8 cellular contexts compared by ENCODE assay signal in the genomic region with DNA sequence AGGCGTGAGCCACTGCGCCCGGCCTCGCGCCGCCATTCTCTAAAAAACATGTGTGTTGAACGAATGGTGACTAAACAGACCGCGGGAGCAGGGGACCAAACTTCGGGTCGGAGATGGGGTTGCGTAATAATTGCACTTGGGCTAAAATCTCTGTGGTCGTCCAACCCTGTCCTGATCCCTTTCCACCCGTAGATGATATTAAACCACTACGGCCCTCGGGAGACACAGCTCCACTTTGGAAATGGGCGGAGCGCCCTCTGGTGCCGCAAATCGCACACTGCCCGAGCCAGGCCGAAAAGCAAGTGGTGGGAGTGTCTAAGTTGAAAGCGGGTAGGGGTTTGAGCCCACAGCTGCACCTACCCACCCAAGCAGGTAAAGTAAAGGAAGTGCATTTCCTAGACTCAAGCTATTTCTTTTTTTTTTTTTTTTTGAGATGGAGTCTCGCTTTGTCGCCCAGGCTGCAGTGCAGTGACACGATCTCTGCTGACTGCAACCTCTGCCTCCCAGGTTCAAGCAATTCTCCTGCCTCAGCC. TPM values are rescaled to one million over a fixed set of nuclear protein-coding genes. Genes with fewer than 3 reads are reported as not detected.
DNase-seq lines count a peak whose midpoint lies in the region; ATAC-seq and TF ChIP-seq lines count a peak whose summit lies in the region.

No MANE protein-coding gene starts in this region.

- peaks cover 0 to 35% of the 10 kb centered on the region in 2 donors for H3K36me3 ChIP-seq in psoas muscle (ENCODE audit: insufficient read depth in 1 of 2, low read depth in 1 of 2)

- no peaks in the 10 kb centered on the region for H3K27me3 ChIP-seq in psoas muscle (ENCODE audit: insufficient read depth in 3 of 3, low read length in 2 of 3)

- no peak overlapping the region for H3K4me3 Mint-ChIP-seq in Calu3 (ENCODE audit: low read depth, unreplicated experiment)
- H3K4me3 Mint-ChIP-seq in activated naive CD4-positive, alpha-beta T cell treated with anti-CD3 and anti-CD28 coated beads, Interleukin-2, amount 10 ng/mL, durations not matched to agents 7 days and 5 days: no peak overlapping the region

- peaks cover 56% of the 10 kb centered on the region for H3K4me1 ChIP-seq in psoas muscle

- CTCF ChIA-PET in Calu3 (lab: Charles Lee): interaction anchor here (0.5 to 2.7 kb wide), 17 partner anchors 18 to 585 kb away, joined by 3 to 19 read pairs (median 4); partner anchors contain the start of gene STAT3
- CTCF ChIA-PET in activated naive CD4-positive, alpha-beta T cell treated with anti-CD3 and anti-CD28 coated beads, Interleukin-2, amount 10 ng/mL, durations not matched to agents 7 days and 5 days (lab: Charles Lee): interaction anchor here (0.7 to 11.2 kb wide), 31 partner anchors 9 to 448 kb away, joined by 3 to 237 read pairs (median 4); partner anchors contain the start of gene STAT3

- no peaks in the 10 kb centered on the region for H3K9me3 Mint-ChIP-seq in Calu3 (ENCODE audit: low read depth, unreplicated experiment)
- H3K9me3 Mint-ChIP-seq in activated naive CD4-positive, alpha-beta T cell treated with anti-CD3 and anti-CD28 coated beads, Interleukin-2, amount 10 ng/mL, durations not matched to agents 7 days and 5 days: no peaks in the 10 kb centered on the region

- WGBS in psoas muscle, 3 donors: 27 to 36% (median 36%) methylated on average over 26 of the region's 26 CpGs

- H3K27ac Mint-ChIP-seq in Calu3 (ENCODE audit: unreplicated experiment): no peak overlapping the region
- H3K27ac Mint-ChIP-seq in activated naive CD4-positive, alpha-beta T cell treated with anti-CD3 and anti-CD28 coated beads, Interleukin-2, amount 10 ng/mL, durations not matched to agents 7 days and 5 days: no peak overlapping the region

- H3K4me1 Mint-ChIP-seq in Calu3 (ENCODE audit: low read depth, unreplicated experiment): peaks cover 49% of the 10 kb centered on the region
- peaks cover 22% of the 10 kb centered on the region for H3K4me1 Mint-ChIP-seq in activated naive CD4-positive, alpha-beta T cell treated with anti-CD3 and anti-CD28 coated beads, Interleukin-2, amount 10 ng/mL, durations not matched to agents 7 days and 5 days

- DNase-seq in Calu3: peak; percentile 95
- peak; percentile 62 for DNase-seq in LHCN-M2 (ENCODE audit: low read depth)
- peak; percentile 55 for DNase-seq in SKM-1 (lab: John Stamatoyannopoulos, UW; ENCODE audit: unreplicated experiment)
- peak; percentile 87 for DNase-seq in activated naive CD4-positive, alpha-beta T cell treated with anti-CD3 and anti-CD28 coated beads, Interleukin-2, amount 10 ng/mL, durations not matched to agents 7 days and 5 days
- DNase-seq in Right ventricle myocardium inferior (ENCODE audit: missing footprints): peak; percentile 94
- peak; percentile 88 to 92 for DNase-seq in psoas muscle
- peak; percentile 82 for DNase-seq in ureter (ENCODE audit: low spot score)

- ATAC-seq in Right ventricle myocardium inferior (peak; percentile 77), psoas muscle (peak; percentile 58 to 73 (median 68)), HG03565 (IDR thresholded peaks at IDR 0.05; ENCODE audit: unreplicated experiment) (no peak)

- H3K27ac ChIP-seq in psoas muscle: peak overlapping the region; percentile 90

- H3K9me3 ChIP-seq in psoas muscle: no peaks in the 10 kb centered on the region

- TF ChIP-seq CTCF in Calu3 (IDR thresholded peaks at IDR 0.05; ENCODE audit: unreplicated experiment) (peak; percentile 93), psoas muscle (IDR thresholded peaks at IDR 0.05) (peak; percentile 81)

- intact Hi-C loops in Calu3 (cut with micrococcal nuclease; ENCODE audit: unreplicated experiment): loop anchor here (1.0 to 10.0 kb wide), 3 partner anchors 84 to 444 kb away; partner anchors contain the start of gene DHX58
- intact Hi-C loops in Right ventricle myocardium inferior (cut with DNase I): loop anchor here (1.0 to 5.0 kb wide), 4 partner anchors 15 to 111 kb away; partner anchors contain the start of gene ATP6V0A1
- intact Hi-C loops in psoas muscle (cut with DNase I): loop anchor here (1.0 to 10.0 kb wide), 7 partner anchors 17 to 291 kb away; partner anchors contain the start of genes DHX58 (in 1 of the 2) and STAT3 (in 1 of the 2)

- no TSS peak for BruUV-seq in Calu3 (replicated peaks; lab: Mats Ljungman, UMichigan)

- no peaks in the 10 kb centered on the region for H3K27me3 Mint-ChIP-seq in Calu3 (ENCODE audit: unreplicated experiment)
- peaks cover 43% of the 10 kb centered on the region for H3K27me3 Mint-ChIP-seq in activated naive CD4-positive, alpha-beta T cell treated with anti-CD3 and anti-CD28 coated beads, Interleukin-2, amount 10 ng/mL, durations not matched to agents 7 days and 5 days

- H3K36me3 Mint-ChIP-seq in Calu3 (ENCODE audit: insufficient read depth, unreplicated experiment): no peaks in the 10 kb centered on the region
- H3K36me3 Mint-ChIP-seq in activated naive CD4-positive, alpha-beta T cell treated with anti-CD3 and anti-CD28 coated beads, Interleukin-2, amount 10 ng/mL, durations not matched to agents 7 days and 5 days: no peaks in the 10 kb centered on the region

- H3K4me3 ChIP-seq in psoas muscle: peak overlapping the region; percentile 37

RNA-seq across cellular contexts. Expression of gene CAVIN1, which starts 17.0 kb away (rescaled TPM):
- total RNA-seq in Calu3 (2022): 4.0 and 6.7 TPM in 2 replicates
- 308 and 325 TPM in 2 replicates for total RNA-seq in LHCN-M2 (2014; rRNA removed)
- polyA plus RNA-seq in LHCN-M2 (2012): 454 TPM
- total RNA-seq in Right ventricle myocardium inferior: 240 TPM
- 100 to 1,000 TPM; 109 to 151 (median 128) TPM for total RNA-seq in psoas muscle
- 10 to 100 TPM; 69.5 to 92.6 (median 92.0) TPM for polyA plus RNA-seq in psoas muscle
- 177 TPM for total RNA-seq in ureter

RNA-seq across cellular contexts. Expression of gene STAT3, which starts 17.8 kb away (rescaled TPM):
- total RNA-seq in Calu3 (2022) (183 and 196 TPM in 2 replicates), LHCN-M2 (2014; rRNA removed) (52.9 and 60.3 TPM in 2 replicates), Right ventricle myocardium inferior (183 TPM), psoas muscle (100 to 1,000 TPM in 3 of 4 donors, 10 to 100 TPM in 1; 67.3 to 279 (median 220) TPM), ureter (295 TPM)
- 31.6 TPM for polyA plus RNA-seq in LHCN-M2 (2012)
- 100 to 1,000 TPM in 1 of 3 donors, 10 to 100 TPM in 2; 95.6 to 111 (median 97.8) TPM for polyA plus RNA-seq in psoas muscle

RNA-seq across cellular contexts. Expression of gene ATP6V0A1, which starts 52.6 kb away (rescaled TPM):
- total RNA-seq in Calu3 (2022) (140 and 141 TPM in 2 replicates), LHCN-M2 (2014; rRNA removed) (38.2 and 43.8 TPM in 2 replicates), Right ventricle myocardium inferior (31.1 TPM), psoas muscle (100 to 1,000 TPM in 2 of 4 donors, 10 to 100 TPM in 2; 41.1 to 116 (median 89.6) TPM), ureter (67.1 TPM)
- polyA plus RNA-seq in LHCN-M2 (2012): 37.6 TPM
- 10 to 100 TPM; 51.7 to 62.7 (median 61.0) TPM for polyA plus RNA-seq in psoas muscle

Comparison
In these comparisons a context has a peak if more than half of its experiments do, and no peak if none do; other contexts are left out.
1. RNA of gene CAVIN1, which starts 17.0 kb away (total RNA-seq): 308 to 325 TPM in LHCN-M2, 240 TPM in Right ventricle myocardium inferior (single experiment), 177 TPM in ureter (single experiment) and 109 to 151 TPM in psoas muscle; 4.0 to 6.7 TPM in Calu3; every median in the first group is over 10 times any median in the second.
2. Peak in every context shown above with its lines, with median percentiles within 50 percentile points of each other: DNase-seq.